Comparison of ENCODE assay signal across 9 cellular contexts in genomic region chr11:100863080-100863581, GRCh38.
A peak's percentile ranks its signal among the peaks of the same experiment; 100 is the strongest.
DNase-seq lines count a peak whose midpoint lies in the region; ATAC-seq, FAIRE-seq and TF ChIP-seq lines count a peak whose summit lies in the region.
"Had no signal": no experiment of that assay in that cellular context is flagged by ENCODE, and none has a peak within 500 bp of the region (broad histone marks: within the 10 kb centered on the region; RNA-seq: fewer than 3 reads in every experiment).

No MANE protein-coding gene starts in this region.

- H4K20me1 ChIP-seq in HepG2 (ENCODE audit: insufficient read depth, low read length) = no peaks in the 10 kb centered on the region

- H3K27me3 ChIP-seq in liver (ENCODE audit: control insufficient read depth in 4 of 4, insufficient read depth in 4 of 4, low read length in 3 of 4) (no peaks in the 10 kb centered on the region), HepG2 (ENCODE audit: control insufficient read depth in 1 of 2, insufficient read depth in 2 of 2, low read length in 2 of 2) (no peaks in the 10 kb centered on the region)

- no peaks in the 10 kb centered on the region for H3K79me2 ChIP-seq in HepG2 (ENCODE audit: insufficient read depth, low read length)

- in situ Hi-C loops in HepG2 (cut with HindIII; ENCODE audit: extremely low pct_ligation_motif_present, low pct_unique_long_range_greater_than_20kb) = no loop called here

- 54% methylated on average over 2 of the region's 2 CpGs for WGBS in liver
- WGBS in HepG2 (ENCODE audit: low lambda C conversion rate) = 50% methylated on average over 2 of the region's 2 CpGs

- no peaks in the 10 kb centered on the region for H3K27me3 Mint-ChIP-seq in activated CD4-positive, alpha-beta memory T cell treated with anti-CD3 and anti-CD28 coated beads, Interleukin-2, amount 10 ng/mL, durations not matched to agents 7 days and 5 days
- H3K27me3 Mint-ChIP-seq: activated naive CD4-positive, alpha-beta T cell treated with anti-CD3 and anti-CD28 coated beads, Interleukin-2, amount 50 U/mL, for 24 hours had no signal

- H3K4me1 Mint-ChIP-seq in activated CD4-positive, alpha-beta memory T cell treated with anti-CD3 and anti-CD28 coated beads, Interleukin-2, amount 10 ng/mL, durations not matched to agents 7 days and 5 days = no peaks in the 10 kb centered on the region
- H3K4me1 Mint-ChIP-seq: activated naive CD4-positive, alpha-beta T cell treated with anti-CD3 and anti-CD28 coated beads, Interleukin-2, amount 50 U/mL, for 24 hours had no signal

- POLR2A ChIA-PET in HepG2 (lab: Yijun Ruan, JAX) = no interaction called here
- POLR2A ChIA-PET in activated CD4-positive, alpha-beta memory T cell treated with anti-CD3 and anti-CD28 coated beads, Interleukin-2, amount 10 ng/mL, durations not matched to agents 7 days and 5 days (lab: Charles Lee) = no interaction called here

- FAIRE-seq in HepG2 (lab: Jason Lieb, UNC) (no peak), islet of Langerhans (lab: Jason Lieb, UNC) (peak; percentile 85)

- H3K4me3 Mint-ChIP-seq in activated CD4-positive, alpha-beta memory T cell treated with anti-CD3 and anti-CD28 coated beads, Interleukin-2, amount 10 ng/mL, durations not matched to agents 7 days and 5 days = no peak overlapping the region
- H3K4me3 Mint-ChIP-seq: activated naive CD4-positive, alpha-beta T cell treated with anti-CD3 and anti-CD28 coated beads, Interleukin-2, amount 50 U/mL, for 24 hours had no signal

- TF ChIP-seq POLR2A in HepG2 (IDR thresholded peaks at IDR 0.05; ENCODE audit: insufficient read depth in 1 of 2, low read depth in 2 of 2, low read length in 2 of 2) = no peak

- H3K4me3 ChIP-seq in liver (ENCODE audit: low read depth in 1 of 3, low read length in 3 of 3) (no peak overlapping the region), HepG2 (replicated peaks in 1 of 3; ENCODE audit: insufficient read depth in 1 of 3, low read depth in 2 of 3, low read length in 3 of 3) (no peak overlapping the region)

- CTCF ChIA-PET in HepG2 (lab: Yijun Ruan, JAX; ENCODE audit: low intra/inter-chr PET ratio, low total read pairs) = no interaction called here
- CTCF ChIA-PET in activated CD4-positive, alpha-beta memory T cell treated with anti-CD3 and anti-CD28 coated beads, Interleukin-2, amount 10 ng/mL, durations not matched to agents 7 days and 5 days (lab: Charles Lee) = no interaction called here

- H3K4me2 ChIP-seq in HepG2 (ENCODE audit: low read depth, low read length) = no peak overlapping the region

- intact Hi-C loops in HepG2 (cut with micrococcal nuclease; ENCODE audit: unreplicated experiment) = no loop called here

- H3K27ac ChIP-seq in liver (ENCODE audit: low read depth in 1 of 2, low read length in 2 of 2) (no peak overlapping the region), HepG2 (ENCODE audit: extremely low read length, insufficient read depth, low read length) (no peak overlapping the region)

- BruUV-seq in HepG2 (replicated peaks; lab: Mats Ljungman, UMichigan) = no TSS peak

- H3K4me1 ChIP-seq in liver (ENCODE audit: control insufficient read depth in 4 of 4, insufficient read depth in 4 of 4, low read length in 3 of 4) (peaks cover 0 to 11% (median 2%) of the 10 kb centered on the region in 4 donors), HepG2 (ENCODE audit: insufficient read depth, low read length) (no peaks in the 10 kb centered on the region)

- H3K36me3 ChIP-seq in liver (ENCODE audit: control insufficient read depth in 4 of 4, insufficient read depth in 3 of 4, low read depth in 1 of 4, low read length in 3 of 4) (no peaks in the 10 kb centered on the region), HepG2 (replicated peaks in 1 of 2; ENCODE audit: control insufficient read depth in 1 of 2, insufficient read depth in 2 of 2, low read length in 2 of 2) (no peaks in the 10 kb centered on the region)

- TF ChIP-seq RAD21 in liver (IDR thresholded peaks at IDR 0.05) = peak; percentile 12 to 31
- TF ChIP-seq RAD21 in HepG2 (CRISPR knock-in tag; IDR thresholded peaks at IDR 0.05) = no peak

- peaks cover 11% of the 10 kb centered on the region for H3K9me3 Mint-ChIP-seq in activated CD4-positive, alpha-beta memory T cell treated with anti-CD3 and anti-CD28 coated beads, Interleukin-2, amount 10 ng/mL, durations not matched to agents 7 days and 5 days
- H3K9me3 Mint-ChIP-seq: activated naive CD4-positive, alpha-beta T cell treated with anti-CD3 and anti-CD28 coated beads, Interleukin-2, amount 50 U/mL, for 24 hours had no signal

- TF ChIP-seq EP300 in HepG2 (IDR thresholded peaks at IDR 0.05; ENCODE audit: low read depth in 2 of 2, low read length in 2 of 2) = no peak
- TF ChIP-seq EP300 in HepG2 (CRISPR knock-in tag; IDR thresholded peaks at IDR 0.05; ENCODE audit: borderline replicate concordance) = no peak

- ATAC-seq in HepG2 = no peak
- ATAC-seq in HG02973 (IDR thresholded peaks at IDR 0.05; ENCODE audit: unreplicated experiment) = peak; percentile 97

- no peaks in the 10 kb centered on the region for H3K36me3 Mint-ChIP-seq in activated CD4-positive, alpha-beta memory T cell treated with anti-CD3 and anti-CD28 coated beads, Interleukin-2, amount 10 ng/mL, durations not matched to agents 7 days and 5 days (ENCODE audit: low read depth)
- H3K36me3 Mint-ChIP-seq: activated naive CD4-positive, alpha-beta T cell treated with anti-CD3 and anti-CD28 coated beads, Interleukin-2, amount 50 U/mL, for 24 hours had no signal

- no peak for DNase-seq in HepG2 (ENCODE audit: low spot score)
- DNase-seq in RPMI7951 (ENCODE audit: low read depth) = peak; percentile 92
- DNase-seq in AML-193 (lab: John Stamatoyannopoulos, UW) = no peak
- no peak for DNase-seq in stimulated activated naive CD4-positive, alpha-beta T cell treated with Interleukin-2 at 50 U/mL for 16 hours (lab: John Stamatoyannopoulos, UW)
- no peak for DNase-seq in activated CD4-positive, alpha-beta memory T cell treated with anti-CD3 and anti-CD28 coated beads, Interleukin-2, amount 10 ng/mL, durations not matched to agents 7 days and 5 days

- TF ChIP-seq CTCF in liver (IDR thresholded peaks at IDR 0.05; ENCODE audit: low read depth, low read length, missing input control) = no peak
- no peak for TF ChIP-seq CTCF in HepG2 (CRISPR knock-in tag; IDR thresholded peaks at IDR 0.05)

- no peak overlapping the region for H2AFZ ChIP-seq in HepG2 (ENCODE audit: low read length)

- H3K9ac ChIP-seq in liver (ENCODE audit: low read depth in 1 of 2, low read length in 2 of 2) (no peak overlapping the region), HepG2 (ENCODE audit: insufficient read depth, low read depth, low read length) (no peak overlapping the region)

- H3K9me3 ChIP-seq in liver (ENCODE audit: control insufficient read depth in 4 of 4, low read length in 3 of 4) (no peaks in the 10 kb centered on the region), HepG2 (ENCODE audit: low read length) (no peaks in the 10 kb centered on the region)

- H3K27ac Mint-ChIP-seq in activated CD4-positive, alpha-beta memory T cell treated with anti-CD3 and anti-CD28 coated beads, Interleukin-2, amount 10 ng/mL, durations not matched to agents 7 days and 5 days = no peak overlapping the region
- H3K27ac Mint-ChIP-seq: activated naive CD4-positive, alpha-beta T cell treated with anti-CD3 and anti-CD28 coated beads, Interleukin-2, amount 50 U/mL, for 24 hours had no signal

TF ChIP-seq in liver, 16 proteins besides CTCF, POLR2A, EP300 and RAD21 (continues in another document):
- TF ChIP-seq RXRA (IDR thresholded peaks at IDR 0.05) (peak; percentile 51 to 61), HNF4A (conservative IDR thresholded peaks at IDR 0.05) (peak in 1 of 2 donors; percentile 13), EGR1 (IDR thresholded peaks at IDR 0.05; ENCODE audit: low read depth in 2 of 2) (no peak), MAX (IDR thresholded peaks at IDR 0.05) (no peak), HNF4G (IDR thresholded peaks at IDR 0.05) (no peak)

TF ChIP-seq in HepG2, 621 proteins besides CTCF, POLR2A, EP300 and RAD21:
- no peak for TF ChIP-seq ZFYVE20 (CRISPR knock-in tag; IDR thresholded peaks at IDR 0.05; ENCODE audit: borderline replicate concordance, low read depth)
- no peak for TF ChIP-seq E2F1 (CRISPR knock-in tag; IDR thresholded peaks at IDR 0.05)
